In genomic region chr21:33064623-33064996, GRCh38 we compare ENCODE assay signal across 26 cellular contexts. TPM values are rescaled to one million over a fixed set of nuclear protein-coding genes. Genes with fewer than 3 reads are reported as not detected.
A peak's percentile ranks its signal among the peaks of the same experiment; 100 is the strongest.
DNase-seq lines count a peak whose midpoint lies in the region; ATAC-seq and TF ChIP-seq lines count a peak whose summit lies in the region.
"Had no signal": no experiment of that assay in that cellular context is flagged by ENCODE, and none has a peak within 500 bp of the region (broad histone marks: within the 10 kb centered on the region; RNA-seq: fewer than 3 reads in every experiment).

No MANE protein-coding gene starts in this region.

- peaks cover 22% of the 10 kb centered on the region for H3K4me1 Mint-ChIP-seq in GM23338

- no peak overlapping the region for H3K27ac ChIP-seq in GM23338 (ENCODE audit: low read depth)
- H3K27ac ChIP-seq in cingulate gyrus (ENCODE audit: low read depth, low read length): peak overlapping the region; percentile 75
- no peak overlapping the region for H3K27ac ChIP-seq in right atrium auricular region
- H3K27ac ChIP-seq: body of pancreas, heart right ventricle, parathyroid adenoma, tibial nerve had no signal

- peak overlapping the region; percentile 19; the same call in 1 of the 2 replicates for H3K4me3 ChIP-seq in GM23338
- H3K4me3 ChIP-seq in right atrium auricular region: no peak overlapping the region
- H3K4me3 ChIP-seq: body of pancreas, heart right ventricle, tibial nerve had no signal

- DNase-seq in GM23338 (ENCODE audit: low spot score) (peak; percentile 75), inferior parietal cortex (ENCODE audit: extremely low spot score) (peak; percentile 48), retina (peak; percentile 34), right atrium auricular region (ENCODE audit: low spot score) (no peak), ecto neural progenitor cell (ENCODE audit: low spot score) (no peak), NOMO-1 treated with dmso at 0.1 percent for 144 hours (lab: John Stamatoyannopoulos, UW; ENCODE audit: unreplicated experiment) (no peak)
- no peak for DNase-seq in activated CD4-positive, alpha-beta T cell treated with anti-CD3 and anti-CD28 coated beads for 1 hour
- DNase-seq: activated CD8-positive, alpha-beta memory T cell treated with anti-CD3 and anti-CD28 coated beads for 24 hours; body of pancreas; CD8-positive, alpha-beta T cell; heart right ventricle; Kasumi-1; kidney; mammary epithelial cell; NCI-H1105 treated with DMSO at 0.1 percent for 48 hours; stimulated activated CD4-positive, alpha-beta T cell treated with anti-CD3 and anti-CD28 coated beads, Interleukin-1b, Interleukin-23, amount 100 ng/mL, for 48 hours; stimulated activated naive B cell treated with anti-CD40 and anti-IgM and Interleukin-4, amounts not matched to agents 10 μg/mL and 1 μg/mL and 100 μg/mL, for 72 hours; T1000 had no signal

- H3K4me1 ChIP-seq in GM23338 (ENCODE audit: insufficient read depth) (0 out of 2 replicates have a peak, but pooled peaks cover 14% of the 10 kb centered on the region), right atrium auricular region (peaks cover 0 to 2% of the 10 kb centered on the region in 2 donors)
- H3K4me1 ChIP-seq: body of pancreas, parathyroid adenoma had no signal

- H3K4me2 ChIP-seq in GM23338: peak overlapping the region; percentile 56

- H3K4me3 Mint-ChIP-seq in GM23338: peak overlapping the region; percentile 31
- H3K4me3 Mint-ChIP-seq: activated naive CD8-positive, alpha-beta T cell; activated T-helper 1 cell treated with anti-CD3 and anti-CD28 coated beads, Interleukin-12 subunit alpha, Interleukin-12 subunit beta, Interleukin-2, Interleukin-4 antibody, amounts not matched to agents 30 ng/mL and 10 ng/mL and 1 ng/mL, durations not matched to agents 14 hours and 24 hours and 36 hours; CD8-positive, alpha-beta T cell; stimulated activated naive B cell treated with anti-CD40 and anti-IgM and Interleukin-4, amounts not matched to agents 10 μg/mL and 1 μg/mL and 100 μg/mL, for 72 hours had no signal

- TF ChIP-seq CTCF in GM23338 (conservative IDR thresholded peaks at IDR 0.05; ENCODE audit: low read depth in 2 of 2) (no peak), right atrium auricular region (IDR thresholded peaks at IDR 0.05) (no peak)

- H3K36me3 ChIP-seq in GM23338 (ENCODE audit: insufficient read depth) (no peaks in the 10 kb centered on the region), right atrium auricular region (no peaks in the 10 kb centered on the region)
- H3K36me3 ChIP-seq: heart right ventricle, tibial nerve had no signal

- H3K9me2 ChIP-seq in GM23338 (ENCODE audit: insufficient read depth): no peaks in the 10 kb centered on the region

- H3K9me3 ChIP-seq in right atrium auricular region: peaks cover 0 to 5% of the 10 kb centered on the region in 2 donors
- H3K9me3 ChIP-seq: body of pancreas had no signal

- H3K36me3 Mint-ChIP-seq in GM23338 (ENCODE audit: low read depth): peaks cover 6% of the 10 kb centered on the region
- H3K36me3 Mint-ChIP-seq: CD8-positive, alpha-beta T cell had no signal

- no peak overlapping the region for H3K27ac Mint-ChIP-seq in GM23338
- H3K27ac Mint-ChIP-seq: activated naive CD8-positive, alpha-beta T cell; activated T-helper 1 cell treated with anti-CD3 and anti-CD28 coated beads, Interleukin-12 subunit alpha, Interleukin-12 subunit beta, Interleukin-2, Interleukin-4 antibody, amounts not matched to agents 30 ng/mL and 10 ng/mL and 1 ng/mL, durations not matched to agents 14 hours and 24 hours and 36 hours; CD8-positive, alpha-beta T cell; stimulated activated naive B cell treated with anti-CD40 and anti-IgM and Interleukin-4, amounts not matched to agents 10 μg/mL and 1 μg/mL and 100 μg/mL, for 72 hours had no signal

- H3K9me3 Mint-ChIP-seq in GM23338: peaks cover 11% of the 10 kb centered on the region
- H3K9me3 Mint-ChIP-seq: activated T-helper 1 cell treated with anti-CD3 and anti-CD28 coated beads, Interleukin-12 subunit alpha, Interleukin-12 subunit beta, Interleukin-2, Interleukin-4 antibody, amounts not matched to agents 30 ng/mL and 10 ng/mL and 1 ng/mL, durations not matched to agents 14 hours and 24 hours and 36 hours; CD8-positive, alpha-beta T cell; stimulated activated naive B cell treated with anti-CD40 and anti-IgM and Interleukin-4, amounts not matched to agents 10 μg/mL and 1 μg/mL and 100 μg/mL, for 72 hours had no signal

- 0 out of 2 replicates have a peak, but pooled peaks cover 6% of the 10 kb centered on the region for H3F3A ChIP-seq in GM23338 (replicated peaks; ENCODE audit: low read depth)

- peaks cover 28% of the 10 kb centered on the region for H3K27me3 Mint-ChIP-seq in GM23338 (ENCODE audit: insufficient read depth, low read depth, poor library complexity)

- H4K20me1 ChIP-seq in GM23338 (replicated peaks; ENCODE audit: insufficient read depth): no peaks in the 10 kb centered on the region; the same call in 1 of the 2 replicates

- no peaks in the 10 kb centered on the region for H3K79me2 ChIP-seq in GM23338 (replicated peaks; ENCODE audit: insufficient read depth)
- H3K79me2 ChIP-seq: parathyroid adenoma had no signal

- ATAC-seq in GM23338: peak; percentile 78
- ATAC-seq: body of pancreas; CD8-positive, alpha-beta T cell; heart right ventricle; stimulated activated naive B cell treated with anti-CD40 and anti-IgM and Interleukin-4, amounts not matched to agents 10 μg/mL and 1 μg/mL and 100 μg/mL, for 72 hours had no signal

- peak overlapping the region; percentile 84 for H2AFZ ChIP-seq in GM23338
- H2AFZ ChIP-seq: parathyroid adenoma had no signal

- H3K27me3 ChIP-seq in GM23338 (ENCODE audit: insufficient read depth) (peaks cover 65% of the 10 kb centered on the region), right atrium auricular region (no peaks in the 10 kb centered on the region)

TF ChIP-seq in GM23338, 12 proteins besides CTCF, POLR2A, EP300 and RAD21 (continues in another document):
- no peak for TF ChIP-seq ZNF331 (CRISPR knock-in tag; IDR thresholded peaks at IDR 0.05; ENCODE audit: low read depth)
- TF ChIP-seq EZH2phosphoT487 (IDR thresholded peaks at IDR 0.05; ENCODE audit: unreplicated experiment): no peak
- no peak for TF ChIP-seq REST (IDR thresholded peaks at IDR 0.05; ENCODE audit: unreplicated experiment)
- no peak for TF ChIP-seq STAT1 (IDR thresholded peaks at IDR 0.05; ENCODE audit: unreplicated experiment)
- no peak for TF ChIP-seq POLR2AphosphoS5 (IDR thresholded peaks at IDR 0.05; ENCODE audit: low read depth)

RNA-seq across cellular contexts. Expression of gene OLIG1, which starts 5.3 kb away (rescaled TPM):
- 0.14 and 0.19 TPM in 2 replicates for total RNA-seq in GM23338 (2014; rRNA removed; shearing (Covaris generic))
- polyA plus RNA-seq in GM23338 (2016; fragmentation: Nextera tagmentation; extraction: Ambion mirVana): 0.81 and 2.0 TPM in 2 replicates
- not detected for total RNA-seq in right atrium auricular region
- total RNA-seq: activated T-helper 1 cell treated with anti-CD3 and anti-CD28 coated beads, Interleukin-12 subunit alpha, Interleukin-12 subunit beta, Interleukin-2, Interleukin-4 antibody, amounts not matched to agents 30 ng/mL and 10 ng/mL and 1 ng/mL, durations not matched to agents 14 hours and 24 hours and 36 hours; body of pancreas; CD8-positive, alpha-beta T cell; H4; HT1080; mammary epithelial cell; skeletal muscle tissue; tibial nerve had no signal
- polyA plus RNA-seq: heart right ventricle, mammary epithelial cell had no signal

RNA-seq across cellular contexts. Expression of gene OLIG2, which starts 38.9 kb away (rescaled TPM):
- total RNA-seq in GM23338 (2014; rRNA removed; shearing (Covaris generic)): 0.04 and 1.4 TPM in 2 replicates
- polyA plus RNA-seq in GM23338 (2016; fragmentation: Nextera tagmentation; extraction: Ambion mirVana): 0.09 and 0.15 TPM in 2 replicates
- not detected for total RNA-seq in right atrium auricular region
- total RNA-seq: activated T-helper 1 cell treated with anti-CD3 and anti-CD28 coated beads, Interleukin-12 subunit alpha, Interleukin-12 subunit beta, Interleukin-2, Interleukin-4 antibody, amounts not matched to agents 30 ng/mL and 10 ng/mL and 1 ng/mL, durations not matched to agents 14 hours and 24 hours and 36 hours; body of pancreas; CD8-positive, alpha-beta T cell; heart right ventricle; HT1080; kidney; mammary epithelial cell; skeletal muscle tissue had no signal
- polyA plus RNA-seq: heart right ventricle, mammary epithelial cell had no signal

Comparison
In these comparisons a context has a peak if more than half of its experiments do, and no peak if none do; other contexts are left out.
1. DNase-seq: peak in GM23338 (single experiment), inferior parietal cortex (single experiment) and retina (single experiment); none in activated CD4-positive, alpha-beta T cell treated with anti-CD3 and anti-CD28 coated beads for 1 hour (single experiment), right atrium auricular region (single experiment), ecto neural progenitor cell (single experiment) and NOMO-1 treated with dmso at 0.1 percent for 144 hours (single experiment).